In the genomic region with DNA sequence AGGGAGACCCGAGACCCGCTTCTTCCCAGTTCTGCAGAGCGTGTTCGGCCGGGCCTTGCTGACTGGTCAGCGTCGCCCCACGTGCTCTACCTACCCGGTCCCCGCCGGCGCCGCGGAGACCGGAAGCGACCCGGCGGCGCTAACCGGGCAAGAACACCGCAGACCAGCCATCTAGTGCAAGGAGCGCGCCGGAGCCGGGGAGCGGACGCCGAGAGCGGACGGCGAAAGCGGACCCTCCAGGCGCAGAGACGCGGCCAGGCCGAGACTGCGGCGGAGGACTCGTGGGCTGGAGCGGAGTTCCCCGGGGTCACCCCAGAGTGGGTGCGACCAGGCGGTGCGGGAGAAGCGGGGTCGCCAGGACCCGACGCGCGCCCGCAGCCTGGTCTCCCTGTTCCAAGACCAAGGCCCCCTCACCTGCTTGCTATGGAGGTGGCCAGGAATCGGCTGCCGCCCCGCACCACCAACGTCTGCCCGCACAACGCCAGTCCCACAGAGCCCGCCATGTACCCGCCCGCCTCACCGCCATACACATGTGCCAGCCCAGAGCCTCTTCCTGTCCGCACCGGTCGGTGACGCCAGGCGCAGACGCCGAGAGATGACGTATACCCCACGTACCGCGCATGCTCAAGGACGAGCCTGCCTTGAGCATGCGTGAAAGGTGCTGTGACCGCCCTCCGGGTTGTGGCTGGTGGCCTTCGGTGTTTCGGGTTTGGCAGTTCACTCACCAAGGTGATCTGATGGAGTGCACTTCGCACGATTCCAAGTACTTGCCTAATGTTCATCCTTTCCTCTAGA, we compare ENCODE assay signal across 1 cellular context.
TF ChIP-seq lines count a peak whose summit lies in the region.

A gene with protein sequence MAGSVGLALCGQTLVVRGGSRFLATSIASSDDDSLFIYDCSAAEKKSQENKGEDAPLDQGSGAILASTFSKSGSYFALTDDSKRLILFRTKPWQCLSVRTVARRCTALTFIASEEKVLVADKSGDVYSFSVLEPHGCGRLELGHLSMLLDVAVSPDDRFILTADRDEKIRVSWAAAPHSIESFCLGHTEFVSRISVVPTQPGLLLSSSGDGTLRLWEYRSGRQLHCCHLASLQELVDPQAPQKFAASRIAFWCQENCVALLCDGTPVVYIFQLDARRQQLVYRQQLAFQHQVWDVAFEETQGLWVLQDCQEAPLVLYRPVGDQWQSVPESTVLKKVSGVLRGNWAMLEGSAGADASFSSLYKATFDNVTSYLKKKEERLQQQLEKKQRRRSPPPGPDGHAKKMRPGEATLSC (minus strand): TSS at position 547 of the 795 bp plus-strand sequence. CDS start 44 bp downstream, at position 503.

TF ChIP-seq in HepG2, 621 proteins besides CTCF, POLR2A, EP300 and RAD21 (continued from another document and continues in another):
- TF ChIP-seq, protein P1, sequence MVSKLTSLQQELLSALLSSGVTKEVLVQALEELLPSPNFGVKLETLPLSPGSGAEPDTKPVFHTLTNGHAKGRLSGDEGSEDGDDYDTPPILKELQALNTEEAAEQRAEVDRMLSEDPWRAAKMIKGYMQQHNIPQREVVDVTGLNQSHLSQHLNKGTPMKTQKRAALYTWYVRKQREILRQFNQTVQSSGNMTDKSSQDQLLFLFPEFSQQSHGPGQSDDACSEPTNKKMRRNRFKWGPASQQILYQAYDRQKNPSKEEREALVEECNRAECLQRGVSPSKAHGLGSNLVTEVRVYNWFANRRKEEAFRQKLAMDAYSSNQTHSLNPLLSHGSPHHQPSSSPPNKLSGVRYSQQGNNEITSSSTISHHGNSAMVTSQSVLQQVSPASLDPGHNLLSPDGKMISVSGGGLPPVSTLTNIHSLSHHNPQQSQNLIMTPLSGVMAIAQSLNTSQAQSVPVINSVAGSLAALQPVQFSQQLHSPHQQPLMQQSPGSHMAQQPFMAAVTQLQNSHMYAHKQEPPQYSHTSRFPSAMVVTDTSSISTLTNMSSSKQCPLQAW (CRISPR knock-in tag; IDR thresholded peaks at IDR 0.05) = 0 out of 2 replicates have a peak, but pooled peaks have one; percentile 31
- TF ChIP-seq, protein P2, sequence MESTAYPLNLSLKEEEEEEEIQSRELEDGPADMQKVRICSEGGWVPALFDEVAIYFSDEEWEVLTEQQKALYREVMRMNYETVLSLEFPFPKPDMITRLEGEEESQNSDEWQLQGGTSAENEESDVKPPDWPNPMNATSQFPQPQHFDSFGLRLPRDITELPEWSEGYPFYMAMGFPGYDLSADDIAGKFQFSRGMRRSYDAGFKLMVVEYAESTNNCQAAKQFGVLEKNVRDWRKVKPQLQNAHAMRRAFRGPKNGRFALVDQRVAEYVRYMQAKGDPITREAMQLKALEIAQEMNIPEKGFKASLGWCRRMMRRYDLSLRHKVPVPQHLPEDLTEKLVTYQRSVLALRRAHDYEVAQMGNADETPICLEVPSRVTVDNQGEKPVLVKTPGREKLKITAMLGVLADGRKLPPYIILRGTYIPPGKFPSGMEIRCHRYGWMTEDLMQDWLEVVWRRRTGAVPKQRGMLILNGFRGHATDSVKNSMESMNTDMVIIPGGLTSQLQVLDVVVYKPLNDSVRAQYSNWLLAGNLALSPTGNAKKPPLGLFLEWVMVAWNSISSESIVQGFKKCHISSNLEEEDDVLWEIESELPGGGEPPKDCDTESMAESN (CRISPR knock-in tag; conservative IDR thresholded peaks at IDR 0.05) = peak; percentile 74; the same call in 1 of the 2 replicates
- TF ChIP-seq FLYWCH1 (CRISPR knock-in tag; IDR thresholded peaks at IDR 0.05) = no peak
- peak; percentile 58 for TF ChIP-seq KDM5B (CRISPR knock-in tag; IDR thresholded peaks at IDR 0.05; ENCODE audit: borderline replicate concordance)
- TF ChIP-seq ZNF549 (CRISPR knock-in tag; IDR thresholded peaks at IDR 0.05) = 0 out of 2 replicates have a peak, but pooled peaks have one; percentile 31
- peak; percentile 98 for TF ChIP-seq AGO2 (optimal IDR thresholded peaks at IDR 0.05; ENCODE audit: low read depth, low read length)
- TF ChIP-seq KLF13 (CRISPR knock-in tag; IDR thresholded peaks at IDR 0.05) = 0 out of 2 replicates have a peak, but pooled peaks have one; percentile 80
- TF ChIP-seq, protein P3, sequence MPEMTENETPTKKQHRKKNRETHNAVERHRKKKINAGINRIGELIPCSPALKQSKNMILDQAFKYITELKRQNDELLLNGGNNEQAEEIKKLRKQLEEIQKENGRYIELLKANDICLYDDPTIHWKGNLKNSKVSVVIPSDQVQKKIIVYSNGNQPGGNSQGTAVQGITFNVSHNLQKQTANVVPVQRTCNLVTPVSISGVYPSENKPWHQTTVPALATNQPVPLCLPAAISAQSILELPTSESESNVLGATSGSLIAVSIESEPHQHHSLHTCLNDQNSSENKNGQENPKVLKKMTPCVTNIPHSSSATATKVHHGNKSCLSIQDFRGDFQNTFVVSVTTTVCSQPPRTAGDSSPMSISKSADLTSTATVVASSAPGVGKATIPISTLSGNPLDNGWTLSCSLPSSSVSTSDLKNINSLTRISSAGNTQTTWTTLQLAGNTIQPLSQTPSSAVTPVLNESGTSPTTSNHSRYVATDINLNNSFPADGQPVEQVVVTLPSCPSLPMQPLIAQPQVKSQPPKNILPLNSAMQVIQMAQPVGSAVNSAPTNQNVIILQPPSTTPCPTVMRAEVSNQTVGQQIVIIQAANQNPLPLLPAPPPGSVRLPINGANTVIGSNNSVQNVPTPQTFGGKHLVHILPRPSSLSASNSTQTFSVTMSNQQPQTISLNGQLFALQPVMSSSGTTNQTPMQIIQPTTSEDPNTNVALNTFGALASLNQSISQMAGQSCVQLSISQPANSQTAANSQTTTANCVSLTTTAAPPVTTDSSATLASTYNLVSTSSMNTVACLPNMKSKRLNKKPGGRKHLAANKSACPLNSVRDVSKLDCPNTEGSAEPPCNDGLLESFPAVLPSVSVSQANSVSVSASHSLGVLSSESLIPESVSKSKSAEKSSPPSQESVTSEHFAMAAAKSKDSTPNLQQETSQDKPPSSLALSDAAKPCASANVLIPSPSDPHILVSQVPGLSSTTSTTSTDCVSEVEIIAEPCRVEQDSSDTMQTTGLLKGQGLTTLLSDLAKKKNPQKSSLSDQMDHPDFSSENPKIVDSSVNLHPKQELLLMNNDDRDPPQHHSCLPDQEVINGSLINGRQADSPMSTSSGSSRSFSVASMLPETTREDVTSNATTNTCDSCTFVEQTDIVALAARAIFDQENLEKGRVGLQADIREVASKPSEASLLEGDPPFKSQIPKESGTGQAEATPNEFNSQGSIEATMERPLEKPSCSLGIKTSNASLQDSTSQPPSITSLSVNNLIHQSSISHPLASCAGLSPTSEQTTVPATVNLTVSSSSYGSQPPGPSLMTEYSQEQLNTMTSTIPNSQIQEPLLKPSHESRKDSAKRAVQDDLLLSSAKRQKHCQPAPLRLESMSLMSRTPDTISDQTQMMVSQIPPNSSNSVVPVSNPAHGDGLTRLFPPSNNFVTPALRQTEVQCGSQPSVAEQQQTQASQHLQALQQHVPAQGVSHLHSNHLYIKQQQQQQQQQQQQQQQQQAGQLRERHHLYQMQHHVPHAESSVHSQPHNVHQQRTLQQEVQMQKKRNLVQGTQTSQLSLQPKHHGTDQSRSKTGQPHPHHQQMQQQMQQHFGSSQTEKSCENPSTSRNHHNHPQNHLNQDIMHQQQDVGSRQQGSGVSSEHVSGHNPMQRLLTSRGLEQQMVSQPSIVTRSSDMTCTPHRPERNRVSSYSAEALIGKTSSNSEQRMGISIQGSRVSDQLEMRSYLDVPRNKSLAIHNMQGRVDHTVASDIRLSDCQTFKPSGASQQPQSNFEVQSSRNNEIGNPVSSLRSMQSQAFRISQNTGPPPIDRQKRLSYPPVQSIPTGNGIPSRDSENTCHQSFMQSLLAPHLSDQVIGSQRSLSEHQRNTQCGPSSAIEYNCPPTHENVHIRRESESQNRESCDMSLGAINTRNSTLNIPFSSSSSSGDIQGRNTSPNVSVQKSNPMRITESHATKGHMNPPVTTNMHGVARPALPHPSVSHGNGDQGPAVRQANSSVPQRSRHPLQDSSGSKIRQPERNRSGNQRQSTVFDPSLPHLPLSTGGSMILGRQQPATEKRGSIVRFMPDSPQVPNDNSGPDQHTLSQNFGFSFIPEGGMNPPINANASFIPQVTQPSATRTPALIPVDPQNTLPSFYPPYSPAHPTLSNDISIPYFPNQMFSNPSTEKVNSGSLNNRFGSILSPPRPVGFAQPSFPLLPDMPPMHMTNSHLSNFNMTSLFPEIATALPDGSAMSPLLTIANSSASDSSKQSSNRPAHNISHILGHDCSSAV (CRISPR knock-in tag; IDR thresholded peaks at IDR 0.05; ENCODE audit: borderline replicate concordance) = peak; percentile 92; the same call in 1 of the 2 replicates
- peak; percentile 38; the same call in 1 of the 2 replicates for TF ChIP-seq ISX (CRISPR knock-in tag; conservative IDR thresholded peaks at IDR 0.05)
- TF ChIP-seq NFATC3 (CRISPR knock-in tag; IDR thresholded peaks at IDR 0.05) = 0 out of 2 replicates have a peak, but pooled peaks have one; percentile 26
- TF ChIP-seq, protein P4, sequence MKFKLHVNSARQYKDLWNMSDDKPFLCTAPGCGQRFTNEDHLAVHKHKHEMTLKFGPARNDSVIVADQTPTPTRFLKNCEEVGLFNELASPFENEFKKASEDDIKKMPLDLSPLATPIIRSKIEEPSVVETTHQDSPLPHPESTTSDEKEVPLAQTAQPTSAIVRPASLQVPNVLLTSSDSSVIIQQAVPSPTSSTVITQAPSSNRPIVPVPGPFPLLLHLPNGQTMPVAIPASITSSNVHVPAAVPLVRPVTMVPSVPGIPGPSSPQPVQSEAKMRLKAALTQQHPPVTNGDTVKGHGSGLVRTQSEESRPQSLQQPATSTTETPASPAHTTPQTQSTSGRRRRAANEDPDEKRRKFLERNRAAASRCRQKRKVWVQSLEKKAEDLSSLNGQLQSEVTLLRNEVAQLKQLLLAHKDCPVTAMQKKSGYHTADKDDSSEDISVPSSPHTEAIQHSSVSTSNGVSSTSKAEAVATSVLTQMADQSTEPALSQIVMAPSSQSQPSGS (CRISPR knock-in tag; IDR thresholded peaks at IDR 0.05) = peak; percentile 89; the same call in 1 of the 2 replicates
- TF ChIP-seq, protein P5, sequence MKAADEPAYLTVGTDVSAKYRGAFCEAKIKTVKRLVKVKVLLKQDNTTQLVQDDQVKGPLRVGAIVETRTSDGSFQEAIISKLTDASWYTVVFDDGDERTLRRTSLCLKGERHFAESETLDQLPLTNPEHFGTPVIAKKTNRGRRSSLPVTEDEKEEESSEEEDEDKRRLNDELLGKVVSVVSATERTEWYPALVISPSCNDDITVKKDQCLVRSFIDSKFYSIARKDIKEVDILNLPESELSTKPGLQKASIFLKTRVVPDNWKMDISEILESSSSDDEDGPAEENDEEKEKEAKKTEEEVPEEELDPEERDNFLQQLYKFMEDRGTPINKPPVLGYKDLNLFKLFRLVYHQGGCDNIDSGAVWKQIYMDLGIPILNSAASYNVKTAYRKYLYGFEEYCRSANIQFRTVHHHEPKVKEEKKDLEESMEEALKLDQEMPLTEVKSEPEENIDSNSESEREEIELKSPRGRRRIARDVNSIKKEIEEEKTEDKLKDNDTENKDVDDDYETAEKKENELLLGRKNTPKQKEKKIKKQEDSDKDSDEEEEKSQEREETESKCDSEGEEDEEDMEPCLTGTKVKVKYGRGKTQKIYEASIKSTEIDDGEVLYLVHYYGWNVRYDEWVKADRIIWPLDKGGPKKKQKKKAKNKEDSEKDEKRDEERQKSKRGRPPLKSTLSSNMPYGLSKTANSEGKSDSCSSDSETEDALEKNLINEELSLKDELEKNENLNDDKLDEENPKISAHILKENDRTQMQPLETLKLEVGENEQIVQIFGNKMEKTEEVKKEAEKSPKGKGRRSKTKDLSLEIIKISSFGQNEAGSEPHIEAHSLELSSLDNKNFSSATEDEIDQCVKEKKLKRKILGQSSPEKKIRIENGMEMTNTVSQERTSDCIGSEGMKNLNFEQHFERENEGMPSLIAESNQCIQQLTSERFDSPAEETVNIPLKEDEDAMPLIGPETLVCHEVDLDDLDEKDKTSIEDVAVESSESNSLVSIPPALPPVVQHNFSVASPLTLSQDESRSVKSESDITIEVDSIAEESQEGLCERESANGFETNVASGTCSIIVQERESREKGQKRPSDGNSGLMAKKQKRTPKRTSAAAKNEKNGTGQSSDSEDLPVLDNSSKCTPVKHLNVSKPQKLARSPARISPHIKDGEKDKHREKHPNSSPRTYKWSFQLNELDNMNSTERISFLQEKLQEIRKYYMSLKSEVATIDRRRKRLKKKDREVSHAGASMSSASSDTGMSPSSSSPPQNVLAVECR (CRISPR knock-in tag; IDR thresholded peaks at IDR 0.05; ENCODE audit: borderline replicate concordance) = peak; percentile 100
- TF ChIP-seq FOXC1 (CRISPR knock-in tag; IDR thresholded peaks at IDR 0.05; ENCODE audit: borderline replicate concordance) = peak; percentile 23; the same call in 1 of the 2 replicates
- no peak for TF ChIP-seq CC2D1A (CRISPR knock-in tag; IDR thresholded peaks at IDR 0.05)
- TF ChIP-seq ARNT2 (CRISPR knock-in tag; IDR thresholded peaks at IDR 0.05; ENCODE audit: low read depth) = peak; percentile 75
- no peak for TF ChIP-seq ONECUT2 (CRISPR knock-in tag; IDR thresholded peaks at IDR 0.05)
- peak; percentile 24; the same call in 1 of the 2 replicates for TF ChIP-seq ZKSCAN8 (CRISPR knock-in tag; IDR thresholded peaks at IDR 0.05; ENCODE audit: borderline replicate concordance)
- TF ChIP-seq, protein P6, sequence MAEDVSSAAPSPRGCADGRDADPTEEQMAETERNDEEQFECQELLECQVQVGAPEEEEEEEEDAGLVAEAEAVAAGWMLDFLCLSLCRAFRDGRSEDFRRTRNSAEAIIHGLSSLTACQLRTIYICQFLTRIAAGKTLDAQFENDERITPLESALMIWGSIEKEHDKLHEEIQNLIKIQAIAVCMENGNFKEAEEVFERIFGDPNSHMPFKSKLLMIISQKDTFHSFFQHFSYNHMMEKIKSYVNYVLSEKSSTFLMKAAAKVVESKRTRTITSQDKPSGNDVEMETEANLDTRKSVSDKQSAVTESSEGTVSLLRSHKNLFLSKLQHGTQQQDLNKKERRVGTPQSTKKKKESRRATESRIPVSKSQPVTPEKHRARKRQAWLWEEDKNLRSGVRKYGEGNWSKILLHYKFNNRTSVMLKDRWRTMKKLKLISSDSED (CRISPR knock-in tag; IDR thresholded peaks at IDR 0.05) = 0 out of 2 replicates have a peak, but pooled peaks have one; percentile 35
- TF ChIP-seq HNRNPLL (IDR thresholded peaks at IDR 0.05; ENCODE audit: low read depth, low read length, poor library complexity, severe bottlenecking) = peak; percentile 72
- TF ChIP-seq, protein P7, sequence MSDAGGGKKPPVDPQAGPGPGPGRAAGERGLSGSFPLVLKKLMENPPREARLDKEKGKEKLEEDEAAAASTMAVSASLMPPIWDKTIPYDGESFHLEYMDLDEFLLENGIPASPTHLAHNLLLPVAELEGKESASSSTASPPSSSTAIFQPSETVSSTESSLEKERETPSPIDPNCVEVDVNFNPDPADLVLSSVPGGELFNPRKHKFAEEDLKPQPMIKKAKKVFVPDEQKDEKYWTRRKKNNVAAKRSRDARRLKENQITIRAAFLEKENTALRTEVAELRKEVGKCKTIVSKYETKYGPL (CRISPR knock-in tag; IDR thresholded peaks at IDR 0.05) = no peak
- peak; percentile 24 for TF ChIP-seq MED8 (CRISPR knock-in tag; IDR thresholded peaks at IDR 0.05; ENCODE audit: insufficient replicate concordance)
- TF ChIP-seq BORCS8-MEF2B (CRISPR knock-in tag; IDR thresholded peaks at IDR 0.05) = 0 out of 2 replicates have a peak, but pooled peaks have one; percentile 32
- TF ChIP-seq ZNF781 (CRISPR knock-in tag; IDR thresholded peaks at IDR 0.05; ENCODE audit: borderline replicate concordance, not compliant biosample characterization) = peak; percentile 26
- peak; percentile 56; the same call in 1 of the 2 replicates for TF ChIP-seq ARNTL (CRISPR knock-in tag; IDR thresholded peaks at IDR 0.05)
- TF ChIP-seq ZNF30 (CRISPR knock-in tag; IDR thresholded peaks at IDR 0.05) = no peak; the same call in 1 of the 2 replicates
- TF ChIP-seq ZFP37 (CRISPR knock-in tag; IDR thresholded peaks at IDR 0.05; ENCODE audit: borderline replicate concordance) = peak; percentile 77; the same call in 1 of the 2 replicates
- peak; percentile 76 for TF ChIP-seq POGZ (CRISPR knock-in tag; IDR thresholded peaks at IDR 0.05)
